Comparison of ENCODE assay signal across 20 cellular contexts in genomic region chr1:111585461-111586100, GRCh38.
"Had no signal": no experiment of that assay in that cellular context is flagged by ENCODE, and none has a peak within 500 bp of the region (broad histone marks: within the 10 kb centered on the region; RNA-seq: fewer than 3 reads in every experiment).

No MANE protein-coding gene starts in this region.

- H3K4me3 ChIP-seq: body of pancreas, left lung, lung, neural progenitor cell had no signal

- ATAC-seq: body of pancreas; left lung; naive thymus-derived CD4-positive, alpha-beta T cell; sciatic nerve had no signal

- H3K27me3 ChIP-seq: body of pancreas, left lung, neural progenitor cell had no signal

- H3K9me3 Mint-ChIP-seq: activated naive CD8-positive, alpha-beta T cell treated with anti-CD3 and anti-CD28 coated beads, Interleukin-2, amount 10 ng/mL, durations not matched to agents 7 days and 5 days; activated T-cell treated with anti-CD3 and anti-CD28 coated beads, Interleukin-2, amount 50 U/mL, for 24 hours; dendritic cell treated with granulocyte-macrophage colony-stimulating factor and Interleukin-4, amounts not matched to agents 40 ng/mL and 50 ng/mL, for 4 days; naive thymus-derived CD4-positive, alpha-beta T cell; neural progenitor cell had no signal

- H3K36me3 Mint-ChIP-seq: activated naive CD8-positive, alpha-beta T cell treated with anti-CD3 and anti-CD28 coated beads, Interleukin-2, amount 10 ng/mL, durations not matched to agents 7 days and 5 days; naive thymus-derived CD4-positive, alpha-beta T cell; neural progenitor cell had no signal

- FAIRE-seq: kidney, small intestine had no signal

- H3K4me2 ChIP-seq: neural progenitor cell had no signal

- DNase-seq: activated CD8-positive, alpha-beta memory T cell treated with anti-CD3 and anti-CD28 coated beads for 24 hours; activated CD8-positive, alpha-beta memory T cell treated with anti-CD3 and anti-CD28 coated beads, Interleukin-2, amount 50 U/mL, for 4 hours; activated naive CD4-positive, alpha-beta T cell treated with Interleukin-2 at 50 U/mL for 16 hours; activated naive CD8-positive, alpha-beta T cell treated with anti-CD3 and anti-CD28 coated beads, Interleukin-2, amount 10 ng/mL, durations not matched to agents 7 days and 5 days; activated T-cell treated with anti-CD3 and anti-CD28 coated beads, Interleukin-2, amount 50 U/mL, for 24 hours; body of pancreas; effector CD4-positive, alpha-beta T cell; foreskin melanocyte; kidney; left lung; naive thymus-derived CD4-positive, alpha-beta T cell; small intestine; stimulated activated CD4-positive, alpha-beta T cell treated with anti-CD3 and anti-CD28 coated beads, Interleukin-15, amount 100 ng/mL, for 24 hours; stimulated activated CD8-positive, alpha-beta memory T cell treated with anti-CD3 and anti-CD28 coated beads, Interleukin-4, amount 100 ng/mL, for 48 hours; stimulated activated naive CD4-positive, alpha-beta T cell; WERI-Rb-1 had no signal

- H2AFZ ChIP-seq: neural progenitor cell had no signal

- H3K27me3 Mint-ChIP-seq: activated naive CD8-positive, alpha-beta T cell treated with anti-CD3 and anti-CD28 coated beads, Interleukin-2, amount 10 ng/mL, durations not matched to agents 7 days and 5 days; activated T-cell treated with anti-CD3 and anti-CD28 coated beads, Interleukin-2, amount 50 U/mL, for 24 hours; naive thymus-derived CD4-positive, alpha-beta T cell had no signal

- H3K27ac ChIP-seq: body of pancreas, left lung, neural progenitor cell, WERI-Rb-1 had no signal

- H3K9ac ChIP-seq: neural progenitor cell had no signal

- H3K9me3 ChIP-seq: body of pancreas, left lung had no signal

- H3K4me3 Mint-ChIP-seq: activated naive CD8-positive, alpha-beta T cell treated with anti-CD3 and anti-CD28 coated beads, Interleukin-2, amount 10 ng/mL, durations not matched to agents 7 days and 5 days; activated T-cell treated with anti-CD3 and anti-CD28 coated beads, Interleukin-2, amount 50 U/mL, for 24 hours; dendritic cell treated with granulocyte-macrophage colony-stimulating factor and Interleukin-4, amounts not matched to agents 40 ng/mL and 50 ng/mL, for 4 days; naive thymus-derived CD4-positive, alpha-beta T cell; neural progenitor cell had no signal

- H3K36me3 ChIP-seq: left lung, neural progenitor cell, WERI-Rb-1 had no signal

- H3K27ac Mint-ChIP-seq: activated naive CD8-positive, alpha-beta T cell treated with anti-CD3 and anti-CD28 coated beads, Interleukin-2, amount 10 ng/mL, durations not matched to agents 7 days and 5 days; activated T-cell treated with anti-CD3 and anti-CD28 coated beads, Interleukin-2, amount 50 U/mL, for 24 hours; dendritic cell treated with granulocyte-macrophage colony-stimulating factor and Interleukin-4, amounts not matched to agents 40 ng/mL and 50 ng/mL, for 4 days; naive thymus-derived CD4-positive, alpha-beta T cell; neural progenitor cell had no signal
